In genomic region chr4:7030856-7031255, GRCh38 we compare ENCODE assay signal across 17 cellular contexts. TPM values are rescaled to one million over a fixed set of nuclear protein-coding genes. Genes with fewer than 3 reads are reported as not detected.
A peak's percentile ranks its signal among the peaks of the same experiment; 100 is the strongest.
DNase-seq lines count a peak whose midpoint lies in the region; ATAC-seq and TF ChIP-seq lines count a peak whose summit lies in the region.
"Had no signal": no experiment of that assay in that cellular context is flagged by ENCODE, and none has a peak within 500 bp of the region (broad histone marks: within the 10 kb centered on the region; RNA-seq: fewer than 3 reads in every experiment).

No MANE protein-coding gene starts in this region.

- H3K4me3 ChIP-seq in left ventricle myocardium inferior (no peak overlapping the region), mesenchymal stem cell (ENCODE audit: insufficient read depth in 1 of 2, low read depth in 1 of 2, low read length in 2 of 2) (no peak overlapping the region)
- H3K4me3 ChIP-seq: A549, SJCRH30 had no signal

- DNase-seq in Right ventricle myocardium inferior (ENCODE audit: missing footprints) (peak; percentile 13), left ventricle myocardium inferior (no peak), T-helper 17 cell (no peak), mesenchymal stem cell (no peak), Kasumi-1 (lab: John Stamatoyannopoulos, UW) (no peak), HEK293T (ENCODE audit: extremely low spot score) (no peak), mucosa of gallbladder (ENCODE audit: low spot score) (no peak)
- DNase-seq: CD8-positive, alpha-beta memory T cell; GOT3; Karpas-422; NCI-H1417; NCI-H1930; NCI-H2171; NCI-H446 treated with DMSO at 0.1 percent for 48 hours; NCI-H748 treated with DMSO at 0.1 percent for 48 hours; SJCRH30 had no signal

- H3K27ac ChIP-seq in left ventricle myocardium inferior (replicated peaks) (no peak overlapping the region), mesenchymal stem cell (ENCODE audit: low read length, poor library complexity, severe bottlenecking) (no peak overlapping the region)
- H3K27ac ChIP-seq: SJCRH30 had no signal

- H3K9ac ChIP-seq in mesenchymal stem cell (ENCODE audit: low read length), result no peak overlapping the region

- H3K23ac ChIP-seq in mesenchymal stem cell (ENCODE audit: low read length in 2 of 2), result peak overlapping the region in 1 of 2 experiments; percentile 9

- H3K4me2 ChIP-seq in mesenchymal stem cell (ENCODE audit: low read length, poor library complexity, severe bottlenecking), result no peak overlapping the region
- H3K4me2 ChIP-seq: A549 had no signal

- no peak overlapping the region for H4K91ac ChIP-seq in mesenchymal stem cell (ENCODE audit: low read length)

- ATAC-seq in Right ventricle myocardium inferior (no peak), T-helper 17 cell (no peak)
- ATAC-seq: A549 had no signal

- H3K9me3 ChIP-seq in left ventricle myocardium inferior (replicated peaks) (no peaks in the 10 kb centered on the region), T-helper 17 cell (ENCODE audit: control insufficient read depth, low read length, poor library complexity, severe bottlenecking) (no peaks in the 10 kb centered on the region), mesenchymal stem cell (ENCODE audit: control insufficient read depth, low read length) (no peaks in the 10 kb centered on the region)
- H3K9me3 ChIP-seq: A549, SJCRH30 had no signal

- no peak overlapping the region for H2AFZ ChIP-seq in mesenchymal stem cell (ENCODE audit: low read depth, low read length)

- peaks cover 13% of the 10 kb centered on the region for H3K79me1 ChIP-seq in mesenchymal stem cell (replicated peaks; ENCODE audit: low read length, poor library complexity, severe bottlenecking)

- H2BK5ac ChIP-seq in mesenchymal stem cell (ENCODE audit: low read depth, low read length, poor library complexity, severe bottlenecking), result no peak overlapping the region

- H3K4me1 Mint-ChIP-seq in T-helper 17 cell, result peaks cover 8% of the 10 kb centered on the region
- H3K4me1 Mint-ChIP-seq: CD8-positive, alpha-beta memory T cell had no signal

- no peak for TF ChIP-seq CTCF in left ventricle myocardium inferior (IDR thresholded peaks at IDR 0.05; ENCODE audit: borderline replicate concordance)

- H2AK5ac ChIP-seq in mesenchymal stem cell (ENCODE audit: low read length, severe bottlenecking), result peak overlapping the region; percentile 21

- intact Hi-C loops in Right ventricle myocardium inferior (cut with DNase I), result no loop called here
- intact Hi-C loops in left ventricle myocardium inferior (cut with micrococcal nuclease), result no loop called here

- peak overlapping the region; percentile 80 for H3K27ac Mint-ChIP-seq in T-helper 17 cell

- H2BK12ac ChIP-seq in mesenchymal stem cell (ENCODE audit: low read length in 2 of 2), result no peak overlapping the region

- no peak overlapping the region for H4K8ac ChIP-seq in mesenchymal stem cell (ENCODE audit: low read length)

- H3K4ac ChIP-seq in mesenchymal stem cell (ENCODE audit: low read depth in 1 of 2, low read length in 2 of 2), result no peak overlapping the region

- no peaks in the 10 kb centered on the region for H3K4me1 ChIP-seq in left ventricle myocardium inferior
- peaks cover 45% of the 10 kb centered on the region for H3K4me1 ChIP-seq in mesenchymal stem cell (ENCODE audit: control insufficient read depth, insufficient read depth, low read depth, low read length)
- H3K4me1 ChIP-seq: SJCRH30 had no signal

- no peak overlapping the region for H2BK120ac ChIP-seq in mesenchymal stem cell (ENCODE audit: low read depth, low read length)

- peak overlapping the region in 1 of 2 experiments; percentile 21 for H3K14ac ChIP-seq in mesenchymal stem cell (ENCODE audit: low read length in 2 of 2)

- no peaks in the 10 kb centered on the region for H3K27me3 Mint-ChIP-seq in T-helper 17 cell
- H3K27me3 Mint-ChIP-seq: CD8-positive, alpha-beta memory T cell had no signal

- H3K36me3 Mint-ChIP-seq in T-helper 17 cell (ENCODE audit: low read depth), result peaks cover 12% of the 10 kb centered on the region

- H3K36me3 ChIP-seq in left ventricle myocardium inferior (peaks cover 53% of the 10 kb centered on the region), mesenchymal stem cell (ENCODE audit: control insufficient read depth in 1 of 2, insufficient read depth in 2 of 2, low read depth in 1 of 2, low read length in 2 of 2) (peaks cover 42 to 48% of the 10 kb centered on the region in 2 experiments)

- WGBS in mesenchymal stem cell, result 97% methylated on average over 10 of the region's 10 CpGs

- no peak overlapping the region for H3K4me3 Mint-ChIP-seq in T-helper 17 cell
- H3K4me3 Mint-ChIP-seq: CD8-positive, alpha-beta memory T cell had no signal

- H3K27me3 ChIP-seq in left ventricle myocardium inferior (ENCODE audit: low read depth) (no peaks in the 10 kb centered on the region), mesenchymal stem cell (ENCODE audit: control insufficient read depth in 1 of 2, insufficient read depth in 1 of 2, low read length in 2 of 2) (no peaks in the 10 kb centered on the region)
- H3K27me3 ChIP-seq: SJCRH30 had no signal

- CTCF ChIA-PET in HEK293T (lab: Yijun Ruan, JAX), result interaction anchor here (1.1 to 1.8 kb wide), 2 partner anchors 12 to 37 kb away, joined by 3 to 4 read pairs; partner anchors contain the start of gene TADA2B

- no peak overlapping the region for H3K18ac ChIP-seq in mesenchymal stem cell (ENCODE audit: low read depth in 1 of 2, low read length in 2 of 2)

- H2BK15ac ChIP-seq in mesenchymal stem cell (ENCODE audit: low read depth, poor library complexity, severe bottlenecking), result no peak overlapping the region

- POLR2A ChIA-PET in HEK293T (lab: Yijun Ruan, JAX), result interaction anchor here (1.2 to 1.3 kb wide), 2 partner anchors 37 to 53 kb away, joined by 3 to 4 read pairs; partner anchors contain the start of gene GRPEL1

TF ChIP-seq in HEK293T, 16 proteins besides CTCF, POLR2A, EP300 and RAD21:
- TF ChIP-seq HDGF (IDR thresholded peaks at IDR 0.05; ENCODE audit: borderline replicate concordance) (no peak), CTBP1 (IDR thresholded peaks at IDR 0.05; ENCODE audit: borderline replicate concordance) (no peak), PKNOX1 (IDR thresholded peaks at IDR 0.05) (no peak), FOXM1 (IDR thresholded peaks at IDR 0.05; ENCODE audit: borderline replicate concordance) (no peak), FOXK2 (IDR thresholded peaks at IDR 0.05) (no peak), LEF1 (IDR thresholded peaks at IDR 0.05; ENCODE audit: borderline replicate concordance) (no peak), ARNT (IDR thresholded peaks at IDR 0.05) (no peak), SUZ12 (IDR thresholded peaks at IDR 0.05) (no peak)

RNA-seq across cellular contexts. Expression of gene TADA2B, which starts 12.3 kb away (rescaled TPM):
- total RNA-seq in Right ventricle myocardium inferior (33.3 TPM), left ventricle myocardium inferior (33.7 TPM), T-helper 17 cell (10 to 100 TPM; 31.8 to 40.9 TPM), mucosa of gallbladder (23.9 TPM)
- 13.5 TPM for polyA plus RNA-seq in mesenchymal stem cell (2013, experiment 1 of 2)
- 14.1 TPM for polyA plus RNA-seq in mesenchymal stem cell (2013, experiment 2 of 2)

RNA-seq across cellular contexts. Expression of gene GRPEL1, which starts 37.0 kb away (rescaled TPM):
- total RNA-seq in Right ventricle myocardium inferior, result 61.5 TPM
- 58.2 TPM for total RNA-seq in left ventricle myocardium inferior
- total RNA-seq in T-helper 17 cell, result 10 to 100 TPM; 45.8 to 47.1 TPM
- 21.0 TPM for polyA plus RNA-seq in mesenchymal stem cell (2013, experiment 1 of 2)
- polyA plus RNA-seq in mesenchymal stem cell (2013, experiment 2 of 2), result 23.6 TPM
- total RNA-seq in mucosa of gallbladder, result 27.5 TPM
